In genomic region chr18:48952287-48953095, GRCh38 we compare ENCODE assay signal across 1 cellular context.
A peak's percentile ranks its signal among the peaks of the same experiment; 100 is the strongest.
TF ChIP-seq lines count a peak whose summit lies in the region.

No MANE protein-coding gene starts in this region.

TF ChIP-seq in HepG2, 621 proteins besides CTCF, POLR2A, EP300 and RAD21 (continued from another document):
- TF ChIP-seq DMTF1 (CRISPR knock-in tag; IDR thresholded peaks at IDR 0.05) (no peak), ZFY (CRISPR knock-in tag; IDR thresholded peaks at IDR 0.05) (peak; percentile 65; the same call in 1 of the 2 replicates), ZNF142 (CRISPR knock-in tag; IDR thresholded peaks at IDR 0.05) (peak; percentile 53; the same call in 1 of the 2 replicates), STAG1 (CRISPR knock-in tag; IDR thresholded peaks at IDR 0.05) (peak; percentile 22; the same call in 1 of the 2 replicates), ZNF619 (CRISPR knock-in tag; IDR thresholded peaks at IDR 0.05) (0 out of 2 replicates have a peak, but pooled peaks have one; percentile 32), AGO1 (IDR thresholded peaks at IDR 0.05; ENCODE audit: low read depth, low read length, poor library complexity, severe bottlenecking) (peak; percentile 21), KDM6A (CRISPR knock-in tag; IDR thresholded peaks at IDR 0.05; ENCODE audit: low read depth) (no peak), ZNF275 (CRISPR knock-in tag; IDR thresholded peaks at IDR 0.05; ENCODE audit: borderline replicate concordance) (peak; percentile 64; the same call in 1 of the 2 replicates), ZFP90 (CRISPR knock-in tag; IDR thresholded peaks at IDR 0.05; ENCODE audit: borderline replicate concordance) (peak; percentile 70; the same call in 1 of the 2 replicates), RFX1 (IDR thresholded peaks at IDR 0.05) (no peak)
- TF ChIP-seq, protein P1, sequence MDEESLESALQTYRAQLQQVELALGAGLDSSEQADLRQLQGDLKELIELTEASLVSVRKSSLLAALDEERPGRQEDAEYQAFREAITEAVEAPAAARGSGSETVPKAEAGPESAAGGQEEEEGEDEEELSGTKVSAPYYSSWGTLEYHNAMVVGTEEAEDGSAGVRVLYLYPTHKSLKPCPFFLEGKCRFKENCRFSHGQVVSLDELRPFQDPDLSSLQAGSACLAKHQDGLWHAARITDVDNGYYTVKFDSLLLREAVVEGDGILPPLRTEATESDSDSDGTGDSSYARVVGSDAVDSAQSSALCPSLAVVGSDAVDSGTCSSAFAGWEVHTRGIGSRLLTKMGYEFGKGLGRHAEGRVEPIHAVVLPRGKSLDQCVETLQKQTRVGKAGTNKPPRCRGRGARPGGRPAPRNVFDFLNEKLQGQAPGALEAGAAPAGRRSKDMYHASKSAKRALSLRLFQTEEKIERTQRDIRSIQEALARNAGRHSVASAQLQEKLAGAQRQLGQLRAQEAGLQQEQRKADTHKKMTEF (CRISPR knock-in tag; IDR thresholded peaks at IDR 0.05) = peak; percentile 49; the same call in 1 of the 2 replicates
